Comparison of ENCODE assay signal across 32 cellular contexts in genomic region chr5:76422175-76422574, GRCh38. TPM values are rescaled to one million over a fixed set of nuclear protein-coding genes. Genes with fewer than 3 reads are reported as not detected.
A peak's percentile ranks its signal among the peaks of the same experiment; 100 is the strongest.
DNase-seq lines count a peak whose midpoint lies in the region; ATAC-seq, FAIRE-seq and TF ChIP-seq lines count a peak whose summit lies in the region.
"Had no signal": no experiment of that assay in that cellular context is flagged by ENCODE, and none has a peak within 500 bp of the region (broad histone marks: within the 10 kb centered on the region; RNA-seq: fewer than 3 reads in every experiment).

No MANE protein-coding gene starts in this region.

- no peaks in the 10 kb centered on the region for H3K27me3 ChIP-seq in CD4-positive, alpha-beta T cell (ENCODE audit: control insufficient read depth, insufficient read depth, low read length)
- no peaks in the 10 kb centered on the region for H3K27me3 ChIP-seq in pancreas
- H3K27me3 ChIP-seq: neutrophil, vagina had no signal

- ATAC-seq in CD4-positive, alpha-beta T cell (ENCODE audit: poor library complexity) = no peak
- ATAC-seq in WTC11 (no peak), pancreas (peak; percentile 54 to 74 (median 56))
- ATAC-seq: A549; activated T-helper 17 cell treated with anti-CD3 and anti-CD28 coated beads, Interleukin-2, amount 50 U/mL, for 72 hours had no signal

- no peak for DNase-seq in CD4-positive, alpha-beta T cell
- DNase-seq in WTC11 (ENCODE audit: low spot score) (no peak), iris pigment epithelial cell (ENCODE audit: low read depth) (peak; percentile 69), pancreas (no peak), kidney tubule cell (ENCODE audit: low spot score) (no peak), chondrocyte (ENCODE audit: low spot score) (no peak), cerebellar nuclear complex (lab: John Stamatoyannopoulos, UW) (no peak)
- DNase-seq in activated T-helper 1 cell treated with anti-CD3 and anti-CD28 coated beads, Interleukin-12 subunit alpha, Interleukin-12 subunit beta, Interleukin-2, Interleukin-4 antibody, amounts not matched to agents 30 ng/mL and 10 ng/mL and 1 ng/mL, durations not matched to agents 14 hours and 24 hours and 36 hours (ENCODE audit: low spot score) = no peak
- DNase-seq: activated B cell treated with CpG ODN at 0.5 μM for 24 hours; activated CD8-positive, alpha-beta memory T cell treated with anti-CD3 and anti-CD28 coated beads, Interleukin-2, amount 50 U/mL, for 4 hours; activated naive CD4-positive, alpha-beta T cell treated with anti-CD3 and anti-CD28 coated beads, Interleukin-2, amount 50 U/mL, for 16 hours; AML-193; amygdala; COR-L47; DMS79; GDM1; hypothalamus; NCI-H1417; NCI-H2029 treated with DMSO at 0.1 percent for 48 hours; NCI-H345; NCI-H748 treated with DMSO at 0.1 percent for 48 hours; SIG-M5; SW 1271; T1000 had no signal

- POLR2A ChIA-PET in CD4-positive, alpha-beta T cell (lab: Charles Lee) = no interaction called here
- POLR2A ChIA-PET in WTC11 (lab: Charles Lee) = no interaction called here

- H3K9me3 ChIP-seq in CD4-positive, alpha-beta T cell (ENCODE audit: control insufficient read depth, low read length) = no peaks in the 10 kb centered on the region
- no peaks in the 10 kb centered on the region for H3K9me3 ChIP-seq in pancreas
- H3K9me3 ChIP-seq: A549, neutrophil, prostate gland, vagina had no signal

- peaks cover 76% of the 10 kb centered on the region for H3K4me1 Mint-ChIP-seq in CD4-positive, alpha-beta T cell (ENCODE audit: low read depth)
- H3K4me1 Mint-ChIP-seq in WTC11 = peaks cover 74% of the 10 kb centered on the region
- peaks cover 20% of the 10 kb centered on the region for H3K4me1 Mint-ChIP-seq in chondrocyte (ENCODE audit: low read depth)
- peaks cover 16% of the 10 kb centered on the region for H3K4me1 Mint-ChIP-seq in activated T-helper 1 cell treated with anti-CD3 and anti-CD28 coated beads, Interleukin-12 subunit alpha, Interleukin-12 subunit beta, Interleukin-2, Interleukin-4 antibody, amounts not matched to agents 30 ng/mL and 10 ng/mL and 1 ng/mL, durations not matched to agents 14 hours and 24 hours and 36 hours (ENCODE audit: low read depth)

- no peaks in the 10 kb centered on the region for H3K36me3 ChIP-seq in pancreas
- H3K36me3 ChIP-seq: neutrophil, prostate gland, vagina had no signal

- no peaks in the 10 kb centered on the region for H3K9me3 Mint-ChIP-seq in CD4-positive, alpha-beta T cell
- H3K9me3 Mint-ChIP-seq in WTC11 = no peaks in the 10 kb centered on the region
- no peaks in the 10 kb centered on the region for H3K9me3 Mint-ChIP-seq in chondrocyte (ENCODE audit: low read depth)
- H3K9me3 Mint-ChIP-seq in activated T-helper 1 cell treated with anti-CD3 and anti-CD28 coated beads, Interleukin-12 subunit alpha, Interleukin-12 subunit beta, Interleukin-2, Interleukin-4 antibody, amounts not matched to agents 30 ng/mL and 10 ng/mL and 1 ng/mL, durations not matched to agents 14 hours and 24 hours and 36 hours = no peaks in the 10 kb centered on the region
- H3K9me3 Mint-ChIP-seq: activated B cell treated with CpG ODN at 0.5 μM for 24 hours; activated T-helper 17 cell treated with anti-CD3 and anti-CD28 coated beads, Interleukin-2, amount 50 U/mL, for 72 hours; stimulated activated naive CD8-positive, alpha-beta T cell treated with anti-CD3 and anti-CD28 coated beads, Interleukin-15, Interleukin-2, amounts not matched to agents 100 ng/mL and 50 ng/mL, for 24 hours had no signal

- peak overlapping the region; percentile 67 for H3K27ac Mint-ChIP-seq in CD4-positive, alpha-beta T cell
- H3K27ac Mint-ChIP-seq in WTC11 = peak overlapping the region; percentile 47
- no peak overlapping the region for H3K27ac Mint-ChIP-seq in chondrocyte (ENCODE audit: unreplicated experiment)
- H3K27ac Mint-ChIP-seq in activated T-helper 1 cell treated with anti-CD3 and anti-CD28 coated beads, Interleukin-12 subunit alpha, Interleukin-12 subunit beta, Interleukin-2, Interleukin-4 antibody, amounts not matched to agents 30 ng/mL and 10 ng/mL and 1 ng/mL, durations not matched to agents 14 hours and 24 hours and 36 hours = no peak overlapping the region
- H3K27ac Mint-ChIP-seq: activated B cell treated with CpG ODN at 0.5 μM for 24 hours; activated T-helper 17 cell treated with anti-CD3 and anti-CD28 coated beads, Interleukin-2, amount 50 U/mL, for 72 hours; stimulated activated naive CD8-positive, alpha-beta T cell treated with anti-CD3 and anti-CD28 coated beads, Interleukin-15, Interleukin-2, amounts not matched to agents 100 ng/mL and 50 ng/mL, for 24 hours had no signal

- 14 to 16% methylated on average over 3 of the region's 3 CpGs for WGBS in pancreas, 2 donors

- intact Hi-C loops in CD4-positive, alpha-beta T cell (cut with DNase I, micrococcal nuclease) = no loop called here
- intact Hi-C loops in pancreas (cut with DNase I) = no loop called here
- intact Hi-C loops in activated T-helper 1 cell treated with anti-CD3 and anti-CD28 coated beads, Interleukin-12 subunit alpha, Interleukin-12 subunit beta, Interleukin-2, Interleukin-4 antibody, amounts not matched to agents 30 ng/mL and 10 ng/mL and 1 ng/mL, durations not matched to agents 14 hours and 24 hours and 36 hours (cut with micrococcal nuclease) = no loop called here

- H3K27me3 Mint-ChIP-seq in CD4-positive, alpha-beta T cell = no peaks in the 10 kb centered on the region
- H3K27me3 Mint-ChIP-seq in WTC11 (ENCODE audit: low read depth) (no peaks in the 10 kb centered on the region), chondrocyte (ENCODE audit: low read depth) (no peaks in the 10 kb centered on the region)
- H3K27me3 Mint-ChIP-seq in activated T-helper 1 cell treated with anti-CD3 and anti-CD28 coated beads, Interleukin-12 subunit alpha, Interleukin-12 subunit beta, Interleukin-2, Interleukin-4 antibody, amounts not matched to agents 30 ng/mL and 10 ng/mL and 1 ng/mL, durations not matched to agents 14 hours and 24 hours and 36 hours (ENCODE audit: insufficient read depth) = no peaks in the 10 kb centered on the region
- H3K27me3 Mint-ChIP-seq: activated B cell treated with CpG ODN at 0.5 μM for 24 hours; activated T-helper 17 cell treated with anti-CD3 and anti-CD28 coated beads, Interleukin-2, amount 50 U/mL, for 72 hours; stimulated activated naive CD8-positive, alpha-beta T cell treated with anti-CD3 and anti-CD28 coated beads, Interleukin-15, Interleukin-2, amounts not matched to agents 100 ng/mL and 50 ng/mL, for 24 hours had no signal

- TF ChIP-seq CTCF in CD4-positive, alpha-beta T cell (IDR thresholded peaks at IDR 0.05) = no peak
- TF ChIP-seq CTCF in WTC11 (IDR thresholded peaks at IDR 0.05) = no peak
- no peak for TF ChIP-seq CTCF in pancreas (IDR thresholded peaks at IDR 0.05)
- no peak for TF ChIP-seq CTCF in chondrocyte (IDR thresholded peaks at IDR 0.05)

- no peak for FAIRE-seq in pancreas (lab: Jason Lieb, UNC)
- FAIRE-seq: A549, RCC 7860 had no signal

- peaks cover 13% of the 10 kb centered on the region for H3K36me3 Mint-ChIP-seq in CD4-positive, alpha-beta T cell (ENCODE audit: low read depth)
- H3K36me3 Mint-ChIP-seq in WTC11 (no peaks in the 10 kb centered on the region), chondrocyte (ENCODE audit: low read depth) (no peaks in the 10 kb centered on the region)
- H3K36me3 Mint-ChIP-seq in activated T-helper 1 cell treated with anti-CD3 and anti-CD28 coated beads, Interleukin-12 subunit alpha, Interleukin-12 subunit beta, Interleukin-2, Interleukin-4 antibody, amounts not matched to agents 30 ng/mL and 10 ng/mL and 1 ng/mL, durations not matched to agents 14 hours and 24 hours and 36 hours (ENCODE audit: low read depth) = peaks cover 18% of the 10 kb centered on the region

- peaks cover 10 to 18% (median 17%) of the 10 kb centered on the region in 3 donors for H3K4me1 ChIP-seq in pancreas
- H3K4me1 ChIP-seq: A549, vagina had no signal

- H3K4me3 ChIP-seq in pancreas = no peak overlapping the region
- H3K4me3 ChIP-seq: A549, lung, prostate gland, vagina had no signal

- no peak overlapping the region for H3K27ac ChIP-seq in CD4-positive, alpha-beta T cell (ENCODE audit: low read depth, low read length)
- peak overlapping the region in 1 of 4 donors; percentile 3 for H3K27ac ChIP-seq in pancreas
- H3K27ac ChIP-seq: A549, neutrophil, vagina had no signal

- no peak overlapping the region for H3K4me3 Mint-ChIP-seq in CD4-positive, alpha-beta T cell
- H3K4me3 Mint-ChIP-seq in WTC11 (no peak overlapping the region), chondrocyte (ENCODE audit: unreplicated experiment) (no peak overlapping the region)
- H3K4me3 Mint-ChIP-seq in activated T-helper 1 cell treated with anti-CD3 and anti-CD28 coated beads, Interleukin-12 subunit alpha, Interleukin-12 subunit beta, Interleukin-2, Interleukin-4 antibody, amounts not matched to agents 30 ng/mL and 10 ng/mL and 1 ng/mL, durations not matched to agents 14 hours and 24 hours and 36 hours = no peak overlapping the region
- H3K4me3 Mint-ChIP-seq: activated B cell treated with CpG ODN at 0.5 μM for 24 hours; activated T-helper 17 cell treated with anti-CD3 and anti-CD28 coated beads, Interleukin-2, amount 50 U/mL, for 72 hours; stimulated activated naive CD8-positive, alpha-beta T cell treated with anti-CD3 and anti-CD28 coated beads, Interleukin-15, Interleukin-2, amounts not matched to agents 100 ng/mL and 50 ng/mL, for 24 hours had no signal

- CTCF ChIA-PET in CD4-positive, alpha-beta T cell (lab: Charles Lee) = no interaction called here
- CTCF ChIA-PET in WTC11 (lab: Charles Lee) = interaction anchor here (1.1 to 1.9 kb wide), 2 partner anchors 19 to 59 kb away, joined by 3 to 10 read pairs; partner anchors contain the start of gene IQGAP2

TF ChIP-seq in WTC11, 78 proteins besides CTCF, POLR2A, EP300 and RAD21 (continues in another document):
- TF ChIP-seq ZNF232 (CRISPR knock-in tag; IDR thresholded peaks at IDR 0.05) (no peak), TP53 (CRISPR knock-in tag; IDR thresholded peaks at IDR 0.05) (no peak), ZNF121 (CRISPR knock-in tag; IDR thresholded peaks at IDR 0.05) (no peak), RORB (CRISPR knock-in tag; IDR thresholded peaks at IDR 0.05) (no peak)

RNA-seq across cellular contexts. Expression of gene IQGAP2, which starts 19.1 kb away (rescaled TPM):
- total RNA-seq in CD4-positive, alpha-beta T cell = 10 to 100 TPM; 58.8 TPM
- total RNA-seq in WTC11 (2021) (63.0 to 70.6 TPM (median 64.4 TPM) in 3 replicates), pancreas (10 to 100 TPM; 32.1 to 54.0 (median 37.3) TPM), chondrocyte (2.9 to 10.2 TPM (median 3.0 TPM) in 3 replicates)
- polyA plus RNA-seq in pancreas = 10 to 100 TPM; 14.4 to 36.8 TPM
- 43.5 and 45.4 TPM in 2 replicates for total RNA-seq in activated T-helper 1 cell treated with anti-CD3 and anti-CD28 coated beads, Interleukin-12 subunit alpha, Interleukin-12 subunit beta, Interleukin-2, Interleukin-4 antibody, amounts not matched to agents 30 ng/mL and 10 ng/mL and 1 ng/mL, durations not matched to agents 14 hours and 24 hours and 36 hours

Comparison
In these comparisons a context has a peak if more than half of its experiments do, and no peak if none do; other contexts are left out.
1. ATAC-seq: peak in pancreas (4 of 4); none in CD4-positive, alpha-beta T cell (single experiment) and WTC11 (single experiment).
2. H3K27ac Mint-ChIP-seq: peak in CD4-positive, alpha-beta T cell (single experiment) and WTC11 (single experiment); none in chondrocyte (single experiment) and activated T-helper 1 cell treated with anti-CD3 and anti-CD28 coated beads, Interleukin-12 subunit alpha, Interleukin-12 subunit beta, Interleukin-2, Interleukin-4 antibody, amounts not matched to agents 30 ng/mL and 10 ng/mL and 1 ng/mL, durations not matched to agents 14 hours and 24 hours and 36 hours (single experiment).